ENCODE assay signal across 8 cellular contexts in the genomic region with DNA sequence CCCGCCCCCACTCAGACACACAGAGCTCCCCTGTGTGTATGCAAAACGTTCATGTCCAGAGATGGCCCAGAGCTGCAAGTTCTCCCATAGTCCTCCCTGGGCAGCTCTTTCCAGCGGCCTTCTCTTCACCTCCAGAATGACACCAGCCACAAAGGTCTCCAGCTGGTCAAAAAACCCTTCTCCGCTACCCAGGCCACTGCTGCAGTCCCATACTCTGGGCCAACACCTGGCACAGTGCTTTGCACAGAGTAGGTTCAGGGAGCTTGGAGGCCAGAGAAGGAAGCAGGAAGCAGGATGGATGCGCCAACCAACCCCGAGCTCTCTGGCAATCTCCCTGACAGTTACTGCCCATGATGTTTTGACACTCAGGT. TPM values are rescaled to one million over a fixed set of nuclear protein-coding genes. Genes with fewer than 3 reads are reported as not detected.
DNase-seq lines count a peak whose midpoint lies in the region; ATAC-seq and TF ChIP-seq lines count a peak whose summit lies in the region.

No MANE protein-coding gene starts in this region.

- H3K27ac Mint-ChIP-seq in activated CD4-positive, alpha-beta T cell treated with anti-CD3 and anti-CD28 coated beads for 36 hours, result peak overlapping the region; percentile 80
- peak overlapping the region; percentile 80 for H3K27ac Mint-ChIP-seq in activated CD8-positive, alpha-beta T cell treated with anti-CD3 and anti-CD28 coated beads for 36 hours

- H3K27me3 ChIP-seq in left lung, result no peaks in the 10 kb centered on the region

- POLR2A ChIA-PET in activated CD4-positive, alpha-beta T cell treated with anti-CD3 and anti-CD28 coated beads for 36 hours (lab: Charles Lee), result interaction anchor here (0.6 to 2.0 kb wide), 4 partner anchors 9 to 37 kb away, joined by 3 to 17 read pairs (median 4); no protein-coding TSS in a partner anchor
- POLR2A ChIA-PET in activated CD8-positive, alpha-beta T cell treated with anti-CD3 and anti-CD28 coated beads for 36 hours (lab: Charles Lee), result interaction anchor here (0.6 to 5.0 kb wide), 9 partner anchors 8 to 93 kb away, joined by 3 to 52 read pairs (median 4); partner anchors contain the start of gene STAT5A

- no peaks in the 10 kb centered on the region for H3K36me3 ChIP-seq in left lung

- intact Hi-C loops in activated CD4-positive, alpha-beta T cell treated with anti-CD3 and anti-CD28 coated beads for 36 hours (cut with DNase I, micrococcal nuclease), result loop anchor here in 1 of 2 experiments (1.0 kb wide), 1 partner anchor 10 kb away; no protein-coding TSS in a partner anchor
- intact Hi-C loops in activated CD8-positive, alpha-beta T cell treated with anti-CD3 and anti-CD28 coated beads for 36 hours (cut with micrococcal nuclease), result loop anchor here (5.0 kb wide), 1 partner anchor 55 kb away; no protein-coding TSS in a partner anchor
- intact Hi-C loops in left lung (cut with DNase I), result no loop called here

- peak overlapping the region in 1 of 2 donors; percentile 93 for H3K27ac ChIP-seq in left lung
- H3K27ac ChIP-seq in substantia nigra (ENCODE audit: low read depth, low read length, poor library complexity, severe bottlenecking), result peak overlapping the region; percentile 90

- H3K4me1 ChIP-seq in left lung, result peaks cover 3 to 41% of the 10 kb centered on the region in 2 donors

- no peaks in the 10 kb centered on the region for H3K9me3 Mint-ChIP-seq in activated CD4-positive, alpha-beta T cell treated with anti-CD3 and anti-CD28 coated beads for 36 hours (ENCODE audit: low read depth)
- H3K9me3 Mint-ChIP-seq in activated CD8-positive, alpha-beta T cell treated with anti-CD3 and anti-CD28 coated beads for 36 hours, result no peaks in the 10 kb centered on the region

- no peaks in the 10 kb centered on the region for H3K27me3 Mint-ChIP-seq in activated CD4-positive, alpha-beta T cell treated with anti-CD3 and anti-CD28 coated beads for 36 hours
- H3K27me3 Mint-ChIP-seq in activated CD8-positive, alpha-beta T cell treated with anti-CD3 and anti-CD28 coated beads for 36 hours, result no peaks in the 10 kb centered on the region

- H3K4me3 ChIP-seq in left lung, result peak overlapping the region; percentile 82 to 84

- TF ChIP-seq CTCF in activated CD8-positive, alpha-beta T cell treated with anti-CD3 and anti-CD28 coated beads for 36 hours (IDR thresholded peaks at IDR 0.05), result no peak
- no peak for TF ChIP-seq CTCF in left lung (IDR thresholded peaks at IDR 0.05)

- no peaks in the 10 kb centered on the region for H3K9me3 ChIP-seq in left lung

- CTCF ChIA-PET in activated CD4-positive, alpha-beta T cell treated with anti-CD3 and anti-CD28 coated beads for 36 hours (lab: Charles Lee), result interaction anchor here (0.5 to 1.8 kb wide), 8 partner anchors 9 to 56 kb away, joined by 3 to 6 read pairs (median 4); no protein-coding TSS in a partner anchor
- CTCF ChIA-PET in activated CD8-positive, alpha-beta T cell treated with anti-CD3 and anti-CD28 coated beads for 36 hours (lab: Charles Lee), result interaction anchor here (0.9 to 4.1 kb wide), 8 partner anchors 9 to 129 kb away, joined by 3 to 24 read pairs (median 4); partner anchors contain the start of genes GHDC and STAT5A

- DNase-seq in activated CD4-positive, alpha-beta T cell treated with anti-CD3 and anti-CD28 coated beads for 36 hours, result no peak
- DNase-seq in activated CD4-positive, alpha-beta T cell treated with anti-CD3 and anti-CD28 coated beads, Interleukin-2, amount 50 U/mL, for 4 hours, result no peak
- no peak for DNase-seq in activated CD8-positive, alpha-beta T cell treated with anti-CD3 and anti-CD28 coated beads for 36 hours
- no peak for DNase-seq in left lung
- DNase-seq in substantia nigra (lab: John Stamatoyannopoulos, UW), result no peak
- no peak for DNase-seq in NAMALWA (ENCODE audit: low spot score)
- no peak for DNase-seq in mesenteric fat pad (ENCODE audit: low spot score)
- DNase-seq in activated gamma-delta T cell (lab: John Stamatoyannopoulos, UW), result no peak

- peaks cover 36% of the 10 kb centered on the region for H3K36me3 Mint-ChIP-seq in activated CD4-positive, alpha-beta T cell treated with anti-CD3 and anti-CD28 coated beads for 36 hours (ENCODE audit: low read depth)
- H3K36me3 Mint-ChIP-seq in activated CD8-positive, alpha-beta T cell treated with anti-CD3 and anti-CD28 coated beads for 36 hours (ENCODE audit: low read depth), result peaks cover 27% of the 10 kb centered on the region

- ATAC-seq in activated CD4-positive, alpha-beta T cell treated with anti-CD3 and anti-CD28 coated beads for 36 hours, result no peak
- ATAC-seq in activated CD8-positive, alpha-beta T cell treated with anti-CD3 and anti-CD28 coated beads for 36 hours, result no peak
- ATAC-seq in left lung, result no peak

- H3K4me1 Mint-ChIP-seq in activated CD4-positive, alpha-beta T cell treated with anti-CD3 and anti-CD28 coated beads for 36 hours, result peaks cover 30% of the 10 kb centered on the region
- peaks cover 29% of the 10 kb centered on the region for H3K4me1 Mint-ChIP-seq in activated CD8-positive, alpha-beta T cell treated with anti-CD3 and anti-CD28 coated beads for 36 hours (ENCODE audit: low read depth)

- peak overlapping the region; percentile 77 for H3K4me3 Mint-ChIP-seq in activated CD4-positive, alpha-beta T cell treated with anti-CD3 and anti-CD28 coated beads for 36 hours
- peak overlapping the region; percentile 72 for H3K4me3 Mint-ChIP-seq in activated CD8-positive, alpha-beta T cell treated with anti-CD3 and anti-CD28 coated beads for 36 hours

RNA-seq across cellular contexts. Expression of gene STAT5B, which starts 1.1 kb away (rescaled TPM):
- total RNA-seq in activated CD4-positive, alpha-beta T cell treated with anti-CD3 and anti-CD28 coated beads for 36 hours, result 100 to 1,000 TPM; 162 to 203 TPM
- total RNA-seq in activated CD8-positive, alpha-beta T cell treated with anti-CD3 and anti-CD28 coated beads for 36 hours, result 100 to 1,000 TPM; 128 to 129 TPM
- total RNA-seq in left lung, result 10 to 100 TPM; 41.5 to 70.9 TPM
- 106 TPM for total RNA-seq in mesenteric fat pad

RNA-seq across cellular contexts. Expression of gene STAT5A, which starts 11.0 kb away (rescaled TPM):
- 100 to 1,000 TPM; 178 to 203 TPM for total RNA-seq in activated CD4-positive, alpha-beta T cell treated with anti-CD3 and anti-CD28 coated beads for 36 hours
- total RNA-seq in activated CD8-positive, alpha-beta T cell treated with anti-CD3 and anti-CD28 coated beads for 36 hours, result 100 to 1,000 TPM; 163 to 190 TPM
- total RNA-seq in left lung (10 to 100 TPM; 29.3 to 47.4 TPM), mesenteric fat pad (130 TPM)
